In the genomic region with DNA sequence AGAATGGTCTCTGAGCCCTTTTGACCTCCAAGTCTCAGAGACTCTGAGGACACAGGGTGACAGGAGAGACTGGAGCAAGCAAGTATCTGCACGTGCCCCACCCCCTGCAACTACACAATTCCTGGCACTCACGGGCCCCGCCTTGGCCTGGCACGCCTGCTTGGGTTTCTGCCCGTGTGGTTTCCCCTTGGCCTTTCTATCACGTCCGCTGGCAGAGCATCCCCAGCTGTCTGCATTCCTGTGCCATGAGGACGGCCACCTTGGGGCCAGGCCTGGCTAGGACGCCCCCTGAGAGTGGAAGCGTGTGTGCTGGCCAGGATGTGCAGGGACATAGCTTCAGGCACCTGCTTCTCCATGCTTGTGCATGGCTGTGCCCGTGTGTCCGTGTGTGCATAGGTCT, we compare ENCODE assay signal across 12 cellular contexts. TPM values are rescaled to one million over a fixed set of nuclear protein-coding genes. Genes with fewer than 3 reads are reported as not detected.
DNase-seq lines count a peak whose midpoint lies in the region; ATAC-seq, FAIRE-seq and TF ChIP-seq lines count a peak whose summit lies in the region.
"Had no signal": no experiment of that assay in that cellular context is flagged by ENCODE, and none has a peak within 500 bp of the region (broad histone marks: within the 10 kb centered on the region; RNA-seq: fewer than 3 reads in every experiment).

No MANE protein-coding gene starts in this region.

- H3K27me3 Mint-ChIP-seq in HFFc6 (ENCODE audit: insufficient read depth) = no peaks in the 10 kb centered on the region; the same call in 1 of the 2 replicates

- H3K9me1 ChIP-seq in keratinocyte (ENCODE audit: control insufficient read depth, extremely low read depth, insufficient read depth, low read length) = peaks cover 3% of the 10 kb centered on the region

- peak; percentile 81 for FAIRE-seq in keratinocyte (lab: Jason Lieb, UNC)
- FAIRE-seq: islet of Langerhans had no signal

- DNase-seq in HFFc6 (peak; percentile 24), ascending aorta (ENCODE audit: low spot score in 2 of 2) (peak in 1 of 2 donors; percentile 87), keratinocyte (ENCODE audit: low read depth, low spot score) (no peak), tibial artery (peak in 1 of 2 donors; percentile 90), UCSD-AML1 (lab: John Stamatoyannopoulos, UW; ENCODE audit: unreplicated experiment) (no peak), NCI-H187 (lab: John Stamatoyannopoulos, UW) (no peak)
- DNase-seq in effector memory CD4-positive, alpha-beta T cell = no peak
- DNase-seq: activated CD8-positive, alpha-beta T cell treated with anti-CD3 and anti-CD28 coated beads, Interleukin-2, amount 10 ng/mL, durations not matched to agents 7 days and 5 days; cerebellar nuclear complex; stimulated activated CD4-positive, alpha-beta T cell treated with anti-CD3 and anti-CD28 coated beads, Interleukin-4, amount 100 ng/mL, for 24 hours had no signal

- H3K27ac Mint-ChIP-seq in HFFc6 = no peak overlapping the region
- H3K27ac Mint-ChIP-seq: activated CD8-positive, alpha-beta T cell treated with anti-CD3 and anti-CD28 coated beads, Interleukin-2, amount 10 ng/mL, durations not matched to agents 7 days and 5 days had no signal

- H3K9me3 ChIP-seq in ascending aorta = no peaks in the 10 kb centered on the region
- no peaks in the 10 kb centered on the region for H3K9me3 ChIP-seq in keratinocyte (ENCODE audit: control insufficient read depth, low read depth, low read length)
- no peaks in the 10 kb centered on the region for H3K9me3 ChIP-seq in tibial artery
- no peaks in the 10 kb centered on the region for H3K9me3 ChIP-seq in effector memory CD4-positive, alpha-beta T cell (ENCODE audit: control insufficient read depth, low read length)

- H2AFZ ChIP-seq in keratinocyte (ENCODE audit: control insufficient read depth, low read length) = no peak overlapping the region

- H3K36me3 ChIP-seq in ascending aorta = no peaks in the 10 kb centered on the region
- no peaks in the 10 kb centered on the region for H3K36me3 ChIP-seq in keratinocyte (ENCODE audit: control insufficient read depth in 2 of 2, extremely low read depth in 1 of 2, insufficient read depth in 2 of 2, low read length in 2 of 2)
- no peaks in the 10 kb centered on the region for H3K36me3 ChIP-seq in tibial artery
- no peaks in the 10 kb centered on the region for H3K36me3 ChIP-seq in effector memory CD4-positive, alpha-beta T cell (ENCODE audit: control insufficient read depth, insufficient read depth, low read length)

- H3K36me3 Mint-ChIP-seq in HFFc6 (ENCODE audit: low read depth) = no peaks in the 10 kb centered on the region

- H3K4me3 ChIP-seq in ascending aorta (no peak overlapping the region), keratinocyte (ENCODE audit: control insufficient read depth in 2 of 3, extremely low read depth in 1 of 3, insufficient read depth in 2 of 3, low read depth in 1 of 3, low read length in 3 of 3) (peak overlapping the region in 2 of 3 experiments; percentile 17 to 23), tibial artery (no peak overlapping the region)
- no peak overlapping the region for H3K4me3 ChIP-seq in effector memory CD4-positive, alpha-beta T cell (ENCODE audit: insufficient read depth, low read depth, low read length, poor library complexity, severe bottlenecking)

- dilution Hi-C loops in keratinocyte (cut with MboI; ENCODE audit: extremely low pct_ligation_motif_present, low sequenced_read_pairs) = no loop called here

- ATAC-seq in HG03135 (IDR thresholded peaks at IDR 0.05; ENCODE audit: unreplicated experiment) = no peak
- ATAC-seq: activated CD8-positive, alpha-beta T cell treated with anti-CD3 and anti-CD28 coated beads, Interleukin-2, amount 10 ng/mL, durations not matched to agents 7 days and 5 days had no signal

- peaks cover 45% of the 10 kb centered on the region for H3K4me1 Mint-ChIP-seq in HFFc6 (ENCODE audit: low read depth)

- peak overlapping the region; percentile 93 to 97 for H3K27ac ChIP-seq in ascending aorta
- peak overlapping the region; percentile 74 for H3K27ac ChIP-seq in keratinocyte (ENCODE audit: control insufficient read depth, insufficient read depth, low read length)
- peak overlapping the region; percentile 96 to 97 for H3K27ac ChIP-seq in tibial artery
- H3K27ac ChIP-seq in effector memory CD4-positive, alpha-beta T cell (ENCODE audit: insufficient read depth, low read length, poor library complexity, severe bottlenecking) = no peak overlapping the region

- peak overlapping the region; percentile 76 for H3K4me2 ChIP-seq in keratinocyte (ENCODE audit: control insufficient read depth, extremely low read depth, insufficient read depth, low read depth, low read length)

- intact Hi-C loops in ascending aorta (cut with DNase I) = loop anchor here (5.0 to 10.0 kb wide), 6 partner anchors 82 to 1456 kb away; a partner anchor contains a TSS
- intact Hi-C loops in tibial artery (cut with DNase I; ENCODE audit: low total_unique reads) = no loop called here

- TF ChIP-seq CTCF in HFFc6 (IDR thresholded peaks at IDR 0.05) (no peak), ascending aorta (IDR thresholded peaks at IDR 0.05) (no peak), keratinocyte (optimal IDR thresholded peaks at IDR 0.05 in 1 of 3, IDR thresholded peaks at IDR 0.05 in 1 of 3, conservative IDR thresholded peaks at IDR 0.05 in 1 of 3; ENCODE audit: extremely low read depth in 1 of 3, insufficient read depth in 2 of 3, low read length in 3 of 3) (no peak), tibial artery (IDR thresholded peaks at IDR 0.05) (no peak)

- H3K4me3 Mint-ChIP-seq in HFFc6 = no peak overlapping the region
- H3K4me3 Mint-ChIP-seq: activated CD8-positive, alpha-beta T cell treated with anti-CD3 and anti-CD28 coated beads, Interleukin-2, amount 10 ng/mL, durations not matched to agents 7 days and 5 days had no signal

- peaks cover 27 to 55% of the 10 kb centered on the region in 2 donors for H3K4me1 ChIP-seq in ascending aorta
- H3K4me1 ChIP-seq in keratinocyte (ENCODE audit: control insufficient read depth, extremely low read depth, insufficient read depth, low read length) = peaks cover 82% of the 10 kb centered on the region
- peaks cover 5 to 68% (median 58%) of the 10 kb centered on the region in 4 donors for H3K4me1 ChIP-seq in tibial artery
- H3K4me1 ChIP-seq in effector memory CD4-positive, alpha-beta T cell (ENCODE audit: control insufficient read depth, insufficient read depth, low read length, poor library complexity, severe bottlenecking) = peaks cover 5% of the 10 kb centered on the region

- H3K27me3 ChIP-seq in ascending aorta (no peaks in the 10 kb centered on the region), keratinocyte (ENCODE audit: control insufficient read depth, extremely low read depth, insufficient read depth, low read length) (no peaks in the 10 kb centered on the region), tibial artery (no peaks in the 10 kb centered on the region)
- H3K27me3 ChIP-seq in effector memory CD4-positive, alpha-beta T cell (replicated peaks; ENCODE audit: control insufficient read depth, insufficient read depth, low read length, poor library complexity, severe bottlenecking) = peaks cover 2% of the 10 kb centered on the region

- H3K9me3 Mint-ChIP-seq in HFFc6 = no peaks in the 10 kb centered on the region

- no peaks in the 10 kb centered on the region for H3K79me2 ChIP-seq in keratinocyte (ENCODE audit: control insufficient read depth, insufficient read depth, low read length)

- no peaks in the 10 kb centered on the region for H4K20me1 ChIP-seq in keratinocyte (ENCODE audit: control insufficient read depth, extremely low read depth, insufficient read depth, low read length)

- peak overlapping the region; percentile 46 for H3K9ac ChIP-seq in keratinocyte (ENCODE audit: control insufficient read depth, extremely low read depth, insufficient read depth, low read length)

RNA-seq across cellular contexts. Expression of a gene that starts 14.3 kb away (rescaled TPM):
- not detected for total RNA-seq in HFFc6 (2021; fragmentation: NEBNext Ultra II Directional; extraction: Animal tissue kit (Norgen Biotek cat#: 25700))
- not detected for total RNA-seq in ascending aorta
- polyA plus RNA-seq in keratinocyte = 0.06 to 0.34 TPM (median 0.32 TPM) in 3 replicates
- polyA plus RNA-seq in keratinocyte (2011; ENCODE audit: low read depth) = 0.42 TPM
- polyA plus RNA-seq in keratinocyte (2011; cell fraction: cytosol; rRNA removed) = 0.18 and 0.22 TPM in 2 replicates
- 0.38 and 0.60 TPM in 2 replicates for polyA plus RNA-seq in keratinocyte (2011; cell fraction: nucleus; rRNA removed)
- polyA plus RNA-seq in keratinocyte (2012; ENCODE audit: low replicate concordance) = 1.9 TPM in 1 of 2 replicates, not detected in the other
- 0.64 TPM in 1 of 3 replicates, not detected in the others for polyA minus RNA-seq in keratinocyte
- not detected for polyA minus RNA-seq in keratinocyte (2011; cell fraction: cytosol; rRNA and poly(A)+ RNA removed)
- 0.32 TPM in 1 of 2 replicates, not detected in the other for polyA minus RNA-seq in keratinocyte (2011; cell fraction: nucleus; rRNA and poly(A)+ RNA removed)
- total RNA-seq: activated CD8-positive, alpha-beta T cell treated with anti-CD3 and anti-CD28 coated beads, Interleukin-2, amount 10 ng/mL, durations not matched to agents 7 days and 5 days had no signal

Comparison
In these comparisons a context has a peak if more than half of its experiments do, and no peak if none do; other contexts are left out.
1. H3K4me3 ChIP-seq: peak in keratinocyte (2 of 3); none in ascending aorta (0 of 2), tibial artery (0 of 2) and effector memory CD4-positive, alpha-beta T cell (single experiment).